ENCODE assay signal across 9 cellular contexts in the genomic region with DNA sequence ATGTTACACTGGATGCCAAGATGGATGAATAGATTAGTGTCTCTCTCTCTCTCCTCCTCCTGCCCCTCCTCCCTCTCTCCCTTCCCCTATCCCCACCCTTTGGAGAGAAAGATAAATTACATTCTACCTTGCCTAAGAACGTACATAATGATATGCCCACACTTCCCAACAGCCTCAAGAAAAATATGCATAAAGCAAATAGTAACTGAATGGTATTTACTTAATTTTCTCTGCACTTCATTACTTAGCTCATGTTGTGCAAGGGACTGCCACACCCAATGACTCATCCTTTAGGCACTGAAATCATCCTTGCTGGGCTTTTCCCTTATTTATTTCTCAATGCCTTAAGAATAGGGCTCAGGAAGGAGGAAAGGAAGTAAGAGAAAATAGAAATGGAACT.
A peak's percentile ranks its signal among the peaks of the same experiment; 100 is the strongest.
DNase-seq lines count a peak whose midpoint lies in the region; ATAC-seq and TF ChIP-seq lines count a peak whose summit lies in the region.
"Had no signal": no experiment of that assay in that cellular context is flagged by ENCODE, and none has a peak within 500 bp of the region (broad histone marks: within the 10 kb centered on the region; RNA-seq: fewer than 3 reads in every experiment).

No MANE protein-coding gene starts in this region.

- BruUV-seq in MCF 10A (replicated peaks; lab: Mats Ljungman, UMichigan): no TSS peak

- no peak for TF ChIP-seq CTCF in MCF 10A (IDR thresholded peaks at IDR 0.05; ENCODE audit: unreplicated experiment)
- TF ChIP-seq CTCF in lung (IDR thresholded peaks at IDR 0.05; ENCODE audit: control extremely low read depth, extremely low read depth): no peak

- peaks cover 5 to 17% of the 10 kb centered on the region in 2 donors for H3K4me1 ChIP-seq in lung (ENCODE audit: control insufficient read depth in 2 of 2, insufficient read depth in 2 of 2, low read length in 2 of 2)

- in situ Hi-C loops in ACHN (cut with HindIII; ENCODE audit: low pct_ligation_motif_present, low pct_unique_long_range_greater_than_20kb, low sequenced_read_pairs): loop anchor here (25.0 kb wide), 1 partner anchor 179 kb away; no protein-coding TSS in a partner anchor
- in situ Hi-C loops in G401 (cut with HindIII; ENCODE audit: low sequenced_read_pairs): no loop called here

- H3K27ac Mint-ChIP-seq in MCF 10A (ENCODE audit: low read depth, unreplicated experiment): peak overlapping the region; percentile 99
- H3K27ac Mint-ChIP-seq in stimulated activated naive CD8-positive, alpha-beta T cell treated with anti-CD3 and anti-CD28 coated beads, Interleukin-15, amount 100 ng/mL, for 72 hours: no peak overlapping the region

- H3K4me3 ChIP-seq in lung: no peak overlapping the region

- intact Hi-C loops in MCF 10A (cut with micrococcal nuclease): loop anchor here (5.0 kb wide), 1 partner anchor 136 kb away; a partner anchor contains a TSS

- WGBS in lung, 2 donors: 21 to 28% methylated on average over 1 of the region's 1 CpG

- no peaks in the 10 kb centered on the region for H3K27me3 Mint-ChIP-seq in MCF 10A (ENCODE audit: insufficient read depth, unreplicated experiment)
- no peaks in the 10 kb centered on the region for H3K27me3 Mint-ChIP-seq in stimulated activated naive CD8-positive, alpha-beta T cell treated with anti-CD3 and anti-CD28 coated beads, Interleukin-15, amount 100 ng/mL, for 72 hours

- peak overlapping the region; percentile 48 for H3K4me3 Mint-ChIP-seq in MCF 10A (ENCODE audit: unreplicated experiment)
- H3K4me3 Mint-ChIP-seq in stimulated activated naive CD8-positive, alpha-beta T cell treated with anti-CD3 and anti-CD28 coated beads, Interleukin-15, amount 100 ng/mL, for 72 hours: no peak overlapping the region

- H3K36me3 ChIP-seq in lung (ENCODE audit: control insufficient read depth in 2 of 2, insufficient read depth in 2 of 2, low read length in 2 of 2): no peaks in the 10 kb centered on the region

- POLR2A ChIA-PET in MCF 10A (lab: Yijun Ruan, JAX): interaction anchor here (0.6 to 2.8 kb wide), 28 partner anchors 8 to 366 kb away, joined by 3 to 22 read pairs (median 5); a partner anchor contains a TSS

- no peaks in the 10 kb centered on the region for H3K27me3 ChIP-seq in lung (ENCODE audit: control insufficient read depth, insufficient read depth)

- peaks cover 9% of the 10 kb centered on the region for H3K9me3 Mint-ChIP-seq in MCF 10A (ENCODE audit: unreplicated experiment)
- peaks cover 0 to 5% of the 10 kb centered on the region in 2 donors for H3K9me3 Mint-ChIP-seq in stimulated activated naive CD8-positive, alpha-beta T cell treated with anti-CD3 and anti-CD28 coated beads, Interleukin-15, amount 100 ng/mL, for 72 hours

- peak overlapping the region in 1 of 2 donors; percentile 77 for H3K27ac ChIP-seq in lung (ENCODE audit: low read depth in 1 of 2, low read length in 1 of 2)

- DNase-seq in ACHN: peak; percentile 76
- peak; percentile 90 for DNase-seq in M059J (ENCODE audit: low read depth)
- peak; percentile 97 for DNase-seq in MCF 10A (ENCODE audit: unreplicated experiment)
- peak; percentile 69 for DNase-seq in lung (ENCODE audit: low spot score)
- no peak for DNase-seq in G401 (ENCODE audit: low spot score)
- DNase-seq in stimulated activated naive CD8-positive, alpha-beta T cell treated with anti-CD3 and anti-CD28 coated beads, Interleukin-15, amount 100 ng/mL, for 72 hours: no peak
- DNase-seq: GF-D8 had no signal

- ATAC-seq in lung (ENCODE audit: insufficient read depth, low FRiP score): peak; percentile 76
- no peak for ATAC-seq in stimulated activated naive CD8-positive, alpha-beta T cell treated with anti-CD3 and anti-CD28 coated beads, Interleukin-15, amount 100 ng/mL, for 72 hours
- ATAC-seq in GM18861 (IDR thresholded peaks at IDR 0.05; ENCODE audit: unreplicated experiment): no peak
- ATAC-seq in HG03354 (IDR thresholded peaks at IDR 0.05; ENCODE audit: poor library complexity, severe bottlenecking, unreplicated experiment): no peak

- peaks cover 57% of the 10 kb centered on the region for H3K4me1 Mint-ChIP-seq in MCF 10A (ENCODE audit: insufficient read depth, unreplicated experiment)
- H3K4me1 Mint-ChIP-seq in stimulated activated naive CD8-positive, alpha-beta T cell treated with anti-CD3 and anti-CD28 coated beads, Interleukin-15, amount 100 ng/mL, for 72 hours: no peaks in the 10 kb centered on the region

- peaks cover 43% of the 10 kb centered on the region for H3K36me3 Mint-ChIP-seq in MCF 10A (ENCODE audit: insufficient read depth, unreplicated experiment)

- CTCF ChIA-PET in MCF 10A (lab: Yijun Ruan, JAX): interaction anchor here (1.1 to 1.5 kb wide), 3 partner anchors 58 to 178 kb away, joined by 3 to 4 read pairs (median 3); no protein-coding TSS in a partner anchor

- no peaks in the 10 kb centered on the region for H3K9me3 ChIP-seq in lung (ENCODE audit: control insufficient read depth in 2 of 2, insufficient read depth in 1 of 2, low read length in 1 of 2)

Comparison
In these comparisons a context has a peak if more than half of its experiments do, and no peak if none do; other contexts are left out.
1. DNase-seq: peak in ACHN (single experiment), M059J (single experiment), MCF 10A (single experiment) and lung (single experiment); none in G401 (single experiment) and stimulated activated naive CD8-positive, alpha-beta T cell treated with anti-CD3 and anti-CD28 coated beads, Interleukin-15, amount 100 ng/mL, for 72 hours (0 of 2).